12 cellular contexts compared by ENCODE assay signal in genomic region chr11:33515347-33515746, GRCh38.
A peak's percentile ranks its signal among the peaks of the same experiment; 100 is the strongest.
DNase-seq lines count a peak whose midpoint lies in the region; ATAC-seq lines count a peak whose summit lies in the region.
"Had no signal": no experiment of that assay in that cellular context is flagged by ENCODE, and none has a peak within 500 bp of the region (broad histone marks: within the 10 kb centered on the region; RNA-seq: fewer than 3 reads in every experiment).

No MANE protein-coding gene starts in this region.

- intact Hi-C loops in left ventricle myocardium superior (cut with micrococcal nuclease) (no loop called here), Right ventricle myocardium superior (cut with DNase I) (no loop called here)

- peak; percentile 33 for DNase-seq in left ventricle myocardium superior
- no peak for DNase-seq in Right ventricle myocardium superior
- DNase-seq in dermis blood vessel endothelial cell: peak; percentile 24
- DNase-seq in stromal cell of bone marrow (ENCODE audit: low read depth): peak; percentile 65
- no peak for DNase-seq in DMS79 treated with DMSO at 0.1 percent for 48 hours (lab: John Stamatoyannopoulos, UW)
- DNase-seq: activated naive CD8-positive, alpha-beta T cell treated with anti-CD3 and anti-CD28 coated beads, Interleukin-2, amount 50 U/mL, for 24 hours; BE2C; NCI-H1092 treated with DMSO at 0.1 percent for 48 hours; pancreas had no signal

- ATAC-seq in left ventricle myocardium superior: peak; percentile 46
- ATAC-seq in Right ventricle myocardium superior (ENCODE audit: poor library complexity): no peak
- peak; percentile 56 for ATAC-seq in HG02885 (IDR thresholded peaks at IDR 0.05; ENCODE audit: poor library complexity, unreplicated experiment)
- no peak for ATAC-seq in GM18909 (IDR thresholded peaks at IDR 0.05; ENCODE audit: poor library complexity, unreplicated experiment)
- ATAC-seq in HG03139 (IDR thresholded peaks at IDR 0.05; ENCODE audit: unreplicated experiment): no peak
- ATAC-seq: activated naive CD8-positive, alpha-beta T cell treated with anti-CD3 and anti-CD28 coated beads, Interleukin-2, amount 50 U/mL, for 24 hours had no signal

Comparison
In these comparisons a context has a peak if more than half of its experiments do, and no peak if none do; other contexts are left out.
1. ATAC-seq: peak in left ventricle myocardium superior (single experiment) and HG02885 (single experiment); none in Right ventricle myocardium superior (single experiment), GM18909 (single experiment) and HG03139 (single experiment).
2. DNase-seq: peak in left ventricle myocardium superior (single experiment), dermis blood vessel endothelial cell (single experiment) and stromal cell of bone marrow (single experiment); none in Right ventricle myocardium superior (single experiment) and DMS79 treated with DMSO at 0.1 percent for 48 hours (single experiment).